ENCODE assay signal across 15 cellular contexts in the genomic region with DNA sequence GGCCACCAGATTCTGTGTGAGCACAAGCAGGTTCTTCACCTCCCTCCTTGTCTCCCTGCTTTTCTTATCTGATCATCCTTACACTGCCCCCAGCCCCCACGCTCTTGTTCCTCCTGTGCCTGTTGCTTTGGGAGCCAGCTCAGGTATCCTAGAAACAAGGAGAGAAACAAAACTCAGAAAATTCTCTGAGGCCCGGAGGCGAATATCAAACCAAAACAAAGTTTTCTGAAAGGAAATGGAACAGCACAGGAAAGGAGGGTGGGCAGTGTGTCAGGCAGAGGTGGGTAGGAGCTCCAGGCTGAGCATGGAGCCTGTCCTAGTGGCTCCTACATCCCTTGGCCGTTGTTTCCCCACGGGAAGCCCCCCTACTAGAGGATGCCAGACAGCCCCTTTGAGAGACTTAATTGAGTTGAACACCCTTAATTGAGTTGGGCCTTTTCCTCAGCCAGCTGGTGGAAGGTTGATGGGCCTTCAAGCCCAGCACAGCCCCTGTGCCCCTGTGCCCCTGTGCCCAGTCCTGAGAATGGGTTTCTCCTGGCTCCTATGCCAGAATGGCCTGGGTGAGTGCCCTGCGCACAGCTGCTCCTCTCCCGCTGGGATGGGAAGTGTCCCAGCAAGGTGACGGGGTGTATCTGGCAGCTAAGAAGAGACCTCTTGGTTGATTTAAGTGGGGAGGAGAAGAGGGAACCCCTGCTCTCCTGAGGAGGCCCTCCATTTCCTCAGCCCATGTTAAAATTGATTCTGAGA. TPM values are rescaled to one million over a fixed set of nuclear protein-coding genes. Genes with fewer than 3 reads are reported as not detected.
A peak's percentile ranks its signal among the peaks of the same experiment; 100 is the strongest.
DNase-seq lines count a peak whose midpoint lies in the region; ATAC-seq, FAIRE-seq and TF ChIP-seq lines count a peak whose summit lies in the region.
"Had no signal": no experiment of that assay in that cellular context is flagged by ENCODE, and none has a peak within 500 bp of the region (broad histone marks: within the 10 kb centered on the region; RNA-seq: fewer than 3 reads in every experiment).

No MANE protein-coding gene starts in this region.

- H3K27ac Mint-ChIP-seq in activated CD4-positive, alpha-beta T cell treated with anti-CD3 and anti-CD28 coated beads, Interleukin-2, amount 10 ng/mL, durations not matched to agents 7 days and 5 days = peak overlapping the region; percentile 34
- H3K27ac Mint-ChIP-seq: memory B cell had no signal

- TF ChIP-seq POLR2A in testis (IDR thresholded peaks at IDR 0.05) = no peak

- in situ Hi-C loops in astrocyte of the spinal cord (cut with HindIII; ENCODE audit: low sequenced_read_pairs) = no loop called here

- WGBS in testis, 2 donors = 69 to 72% methylated on average over 7 of the region's 8 CpGs

- no peak overlapping the region for H3K4me3 ChIP-seq in astrocyte of the spinal cord (ENCODE audit: low read depth, low read length)
- H3K4me3 ChIP-seq in kidney (ENCODE audit: low read length in 2 of 2) = no peak overlapping the region
- no peak overlapping the region for H3K4me3 ChIP-seq in testis
- H3K4me3 ChIP-seq: heart right ventricle had no signal

- intact Hi-C loops in kidney (cut with DNase I) (no loop called here), testis (cut with DNase I; ENCODE audit: low total_unique reads) (no loop called here)

- no peak overlapping the region for H3K4me3 Mint-ChIP-seq in activated CD4-positive, alpha-beta T cell treated with anti-CD3 and anti-CD28 coated beads, Interleukin-2, amount 10 ng/mL, durations not matched to agents 7 days and 5 days
- H3K4me3 Mint-ChIP-seq: memory B cell had no signal

- H3K27me3 ChIP-seq in testis = no peaks in the 10 kb centered on the region
- H3K27me3 ChIP-seq: heart right ventricle had no signal

- no peak for FAIRE-seq in kidney (lab: Jason Lieb, UNC)
- FAIRE-seq: A204.1 had no signal

- no peak for ATAC-seq in GM19035 (IDR thresholded peaks at IDR 0.05; ENCODE audit: unreplicated experiment)

- peaks cover 14% of the 10 kb centered on the region for H3K4me1 Mint-ChIP-seq in activated CD4-positive, alpha-beta T cell treated with anti-CD3 and anti-CD28 coated beads, Interleukin-2, amount 10 ng/mL, durations not matched to agents 7 days and 5 days

- H3K27ac ChIP-seq in kidney (ENCODE audit: low read depth in 2 of 2, low read length in 2 of 2) (peak overlapping the region; percentile 40 to 80), testis (peak overlapping the region; percentile 19 to 33)
- H3K27ac ChIP-seq: heart right ventricle had no signal

- CTCF ChIA-PET in activated CD4-positive, alpha-beta T cell treated with anti-CD3 and anti-CD28 coated beads, Interleukin-2, amount 10 ng/mL, durations not matched to agents 7 days and 5 days (lab: Charles Lee) = interaction anchor here (1.6 to 15.7 kb wide), 2 partner anchors 10 to 29 kb away, joined by 3 to 166 read pairs; partner anchors contain the start of gene MAPKBP1

- no peaks in the 10 kb centered on the region for H3K27me3 Mint-ChIP-seq in activated CD4-positive, alpha-beta T cell treated with anti-CD3 and anti-CD28 coated beads, Interleukin-2, amount 10 ng/mL, durations not matched to agents 7 days and 5 days
- H3K27me3 Mint-ChIP-seq: memory B cell had no signal

- peak overlapping the region in 1 of 2 donors; percentile 34 for H3K9ac ChIP-seq in kidney (ENCODE audit: low read length in 2 of 2)

- H3K9me3 ChIP-seq in kidney (ENCODE audit: control insufficient read depth in 1 of 2, low read length in 2 of 2) = no peaks in the 10 kb centered on the region
- no peaks in the 10 kb centered on the region for H3K9me3 ChIP-seq in testis
- H3K9me3 ChIP-seq: heart right ventricle had no signal

- no peak for TF ChIP-seq CTCF in astrocyte of the spinal cord (IDR thresholded peaks at IDR 0.05; ENCODE audit: low read depth, low read length)
- TF ChIP-seq CTCF in kidney (IDR thresholded peaks at IDR 0.05; ENCODE audit: borderline replicate concordance, extremely low read depth, insufficient read depth) = no peak
- no peak for TF ChIP-seq CTCF in testis (IDR thresholded peaks at IDR 0.05)

- H3K9me3 Mint-ChIP-seq in activated CD4-positive, alpha-beta T cell treated with anti-CD3 and anti-CD28 coated beads, Interleukin-2, amount 10 ng/mL, durations not matched to agents 7 days and 5 days = no peaks in the 10 kb centered on the region
- H3K9me3 Mint-ChIP-seq: memory B cell had no signal

- POLR2A ChIA-PET in activated CD4-positive, alpha-beta T cell treated with anti-CD3 and anti-CD28 coated beads, Interleukin-2, amount 10 ng/mL, durations not matched to agents 7 days and 5 days (lab: Charles Lee) = no interaction called here

- H3K4me1 ChIP-seq in kidney (ENCODE audit: control insufficient read depth in 1 of 2, insufficient read depth in 1 of 2, low read depth in 1 of 2, low read length in 2 of 2) = peaks cover 14 to 23% of the 10 kb centered on the region in 2 donors
- H3K4me1 ChIP-seq in testis = peaks cover 26% of the 10 kb centered on the region

- no peak for DNase-seq in activated CD4-positive, alpha-beta T cell treated with anti-CD3 and anti-CD28 coated beads, Interleukin-2, amount 10 ng/mL, durations not matched to agents 7 days and 5 days
- DNase-seq in activated CD4-positive, alpha-beta T cell treated with anti-CD3 and anti-CD28 coated beads for 1 hour = no peak
- DNase-seq in astrocyte of the spinal cord (ENCODE audit: low read depth, low spot score) = peak; percentile 22
- DNase-seq in kidney = no peak
- DNase-seq in testis = no peak
- DNase-seq in NCI-H1930 (lab: John Stamatoyannopoulos, UW) = no peak
- no peak for DNase-seq in NCI-H1105 (lab: John Stamatoyannopoulos, UW)
- DNase-seq: DMS153; heart right ventricle; NCI-H510A treated with DMSO at 0.1 percent for 48 hours; SHP77 treated with DMSO at 0.1 percent for 48 hours; stimulated activated CD4-positive, alpha-beta T cell treated with anti-CD3 and anti-CD28 coated beads, Interleukin-4, amount 100 ng/mL, for 4 hours had no signal

- H3K36me3 ChIP-seq in kidney (ENCODE audit: control insufficient read depth in 1 of 2, insufficient read depth in 2 of 2, low read length in 2 of 2) = peaks cover 0 to 3% of the 10 kb centered on the region in 2 donors
- no peaks in the 10 kb centered on the region for H3K36me3 ChIP-seq in testis (ENCODE audit: low read depth, missing control alignments)

- peaks cover 10% of the 10 kb centered on the region for H3K36me3 Mint-ChIP-seq in activated CD4-positive, alpha-beta T cell treated with anti-CD3 and anti-CD28 coated beads, Interleukin-2, amount 10 ng/mL, durations not matched to agents 7 days and 5 days (ENCODE audit: low read depth)

RNA-seq across cellular contexts. Expression of gene JMJD7, which starts 22.8 kb away (rescaled TPM):
- total RNA-seq in activated CD4-positive, alpha-beta T cell treated with anti-CD3 and anti-CD28 coated beads, Interleukin-2, amount 10 ng/mL, durations not matched to agents 7 days and 5 days = 10 to 100 TPM; 23.9 to 28.4 TPM
- total RNA-seq in kidney (16.2 TPM), testis (10 to 100 TPM; 18.6 to 21.6 TPM)
- polyA plus RNA-seq in kidney (ENCODE audit: insufficient read depth, low read depth, low replicate concordance) (17.6 TPM), testis (ENCODE audit: insufficient read depth, low read depth, low replicate concordance) (10.5 TPM)

RNA-seq across cellular contexts. Expression of gene MAPKBP1, which starts 30.8 kb away (rescaled TPM):
- total RNA-seq in activated CD4-positive, alpha-beta T cell treated with anti-CD3 and anti-CD28 coated beads, Interleukin-2, amount 10 ng/mL, durations not matched to agents 7 days and 5 days = 10 to 100 TPM; 29.8 to 31.2 TPM
- total RNA-seq in kidney (28.6 TPM), testis (100 to 1,000 TPM; 156 to 159 TPM)
- polyA plus RNA-seq in kidney (ENCODE audit: insufficient read depth, low read depth, low replicate concordance) (3.7 TPM), testis (ENCODE audit: insufficient read depth, low read depth, low replicate concordance) (76.2 TPM)

RNA-seq across cellular contexts. Expression of gene PLA2G4B, which starts 33.6 kb away (rescaled TPM):
- 10 to 100 TPM; 10.5 to 17.0 TPM for total RNA-seq in activated CD4-positive, alpha-beta T cell treated with anti-CD3 and anti-CD28 coated beads, Interleukin-2, amount 10 ng/mL, durations not matched to agents 7 days and 5 days
- total RNA-seq in kidney = 8.3 TPM
- polyA plus RNA-seq in kidney (ENCODE audit: insufficient read depth, low read depth, low replicate concordance) = 4.8 TPM
- 10 to 100 TPM; 16.4 to 16.6 TPM for total RNA-seq in testis
- polyA plus RNA-seq in testis (ENCODE audit: insufficient read depth, low read depth, low replicate concordance) = 7.4 TPM
